ENCODE assay signal across 28 cellular contexts in genomic region chr12:53466640-53467039, GRCh38. TPM values are rescaled to one million over a fixed set of nuclear protein-coding genes. Genes with fewer than 3 reads are reported as not detected.
DNase-seq lines count a peak whose midpoint lies in the region; ATAC-seq, FAIRE-seq and TF ChIP-seq lines count a peak whose summit lies in the region.
"Had no signal": no experiment of that assay in that cellular context is flagged by ENCODE, and none has a peak within 500 bp of the region (broad histone marks: within the 10 kb centered on the region; RNA-seq: fewer than 3 reads in every experiment).

No MANE protein-coding gene starts in this region.

- H3K9me3 Mint-ChIP-seq in astrocyte (ENCODE audit: unreplicated experiment) = no peaks in the 10 kb centered on the region
- H3K9me3 Mint-ChIP-seq in naive thymus-derived CD8-positive, alpha-beta T cell = no peaks in the 10 kb centered on the region
- H3K9me3 Mint-ChIP-seq: activated naive CD8-positive, alpha-beta T cell treated with anti-CD3 and anti-CD28 coated beads, Interleukin-2, amount 10 ng/mL, durations not matched to agents 7 days and 5 days; memory B cell; stimulated activated memory B cell treated with anti-CD40 and anti-IgM and Interleukin-4, amounts not matched to agents 10 μg/mL and 1 μg/mL and 100 μg/mL, for 72 hours had no signal

- 55 to 75% (median 64%) methylated on average over 4 of the region's 4 CpGs for WGBS in stomach, 5 donors

- CTCF ChIA-PET in HEK293 (lab: Yijun Ruan, JAX) = interaction anchor here (0.6 kb wide), 1 partner anchor 176 kb away, joined by 4 read pairs; no protein-coding TSS in a partner anchor

- peak overlapping the region; percentile 51 for H3K4me3 Mint-ChIP-seq in astrocyte (ENCODE audit: unreplicated experiment)
- no peak overlapping the region for H3K4me3 Mint-ChIP-seq in naive thymus-derived CD8-positive, alpha-beta T cell
- H3K4me3 Mint-ChIP-seq: activated naive CD8-positive, alpha-beta T cell treated with anti-CD3 and anti-CD28 coated beads, Interleukin-2, amount 10 ng/mL, durations not matched to agents 7 days and 5 days; memory B cell; stimulated activated memory B cell treated with anti-CD40 and anti-IgM and Interleukin-4, amounts not matched to agents 10 μg/mL and 1 μg/mL and 100 μg/mL, for 72 hours had no signal

- H3K36me3 ChIP-seq in HEK293 (ENCODE audit: control insufficient read depth in 2 of 2, insufficient read depth in 1 of 2, low read length in 2 of 2) (peaks cover 93 to 99% of the 10 kb centered on the region in 2 experiments), astrocyte (ENCODE audit: insufficient read depth, low read length) (peaks cover 89% of the 10 kb centered on the region), stomach (peaks cover 99 to 100% (median 100%) of the 10 kb centered on the region in 4 donors), ascending aorta (peaks cover 99 to 100% of the 10 kb centered on the region in 2 donors)

- no peaks in the 10 kb centered on the region for H3K27me3 Mint-ChIP-seq in astrocyte (ENCODE audit: low read depth, unreplicated experiment)
- no peaks in the 10 kb centered on the region for H3K27me3 Mint-ChIP-seq in naive thymus-derived CD8-positive, alpha-beta T cell
- H3K27me3 Mint-ChIP-seq: activated naive CD8-positive, alpha-beta T cell treated with anti-CD3 and anti-CD28 coated beads, Interleukin-2, amount 10 ng/mL, durations not matched to agents 7 days and 5 days; memory B cell; stimulated activated memory B cell treated with anti-CD40 and anti-IgM and Interleukin-4, amounts not matched to agents 10 μg/mL and 1 μg/mL and 100 μg/mL, for 72 hours had no signal

- intact Hi-C loops in stomach (cut with DNase I; ENCODE audit: low total_unique reads) = loop anchor here (10.0 kb wide), 1 partner anchor 48 kb away; no protein-coding TSS in a partner anchor
- intact Hi-C loops in ascending aorta (cut with DNase I) = no loop called here

- H3K27ac Mint-ChIP-seq in astrocyte (ENCODE audit: unreplicated experiment) = peak overlapping the region; percentile 62
- H3K27ac Mint-ChIP-seq in naive thymus-derived CD8-positive, alpha-beta T cell = peak overlapping the region in 6 of 10 donors; percentile 8 to 68 (median 34)
- H3K27ac Mint-ChIP-seq: activated naive CD8-positive, alpha-beta T cell treated with anti-CD3 and anti-CD28 coated beads, Interleukin-2, amount 10 ng/mL, durations not matched to agents 7 days and 5 days; memory B cell; stimulated activated memory B cell treated with anti-CD40 and anti-IgM and Interleukin-4, amounts not matched to agents 10 μg/mL and 1 μg/mL and 100 μg/mL, for 72 hours had no signal

- no peak for FAIRE-seq in astrocyte (lab: Jason Lieb, UNC)
- FAIRE-seq: D721Med, islet of Langerhans had no signal

- POLR2A ChIA-PET in HEK293 (lab: Yijun Ruan, JAX) = no interaction called here
- POLR2A ChIA-PET in naive thymus-derived CD8-positive, alpha-beta T cell (lab: Charles Lee) = no interaction called here

- H3K4me1 Mint-ChIP-seq in astrocyte (ENCODE audit: low read depth, unreplicated experiment) = peaks cover 39% of the 10 kb centered on the region
- H3K4me1 Mint-ChIP-seq in naive thymus-derived CD8-positive, alpha-beta T cell = peaks cover 15 to 54% (median 31%) of the 10 kb centered on the region in 4 donors

- H3K27ac ChIP-seq in HEK293 (ENCODE audit: extremely low read depth, low read depth, low read length) (no peak overlapping the region), astrocyte (ENCODE audit: low read depth, low read length) (no peak overlapping the region), stomach (peak overlapping the region in 1 of 5 donors; percentile 5), ascending aorta (no peak overlapping the region)
- H3K27ac ChIP-seq: 22Rv1, cardiac muscle cell had no signal

- DNase-seq in DMS53 (lab: John Stamatoyannopoulos, UW) (peak; percentile 28), DMS53 treated with DMSO at 0.1 percent for 48 hours (lab: John Stamatoyannopoulos, UW; ENCODE audit: unreplicated experiment) (no peak), astrocyte (ENCODE audit: low read depth) (no peak), stomach (no peak), ascending aorta (ENCODE audit: low spot score in 2 of 2) (no peak)
- no peak for DNase-seq in naive thymus-derived CD8-positive, alpha-beta T cell
- DNase-seq: activated CD4-positive, CD25-positive, alpha-beta regulatory T cell; activated CD8-positive, alpha-beta memory T cell treated with anti-CD3 and anti-CD28 coated beads, Interleukin-2, amount 50 U/mL, for 4 hours; activated naive CD8-positive, alpha-beta T cell treated with anti-CD3 and anti-CD28 coated beads, Interleukin-2, amount 10 ng/mL, durations not matched to agents 7 days and 5 days; GF-D8; heart right ventricle; NCI-H146; NCI-H446; SIG-M5; stimulated activated CD4-positive, alpha-beta T cell treated with anti-CD3 and anti-CD28 coated beads, Interleukin-12 subunit alpha, Interleukin-12 subunit beta, amount 100 ng/mL, for 4 hours; T-helper 2 cell; trophoblast cell had no signal

- H3K9me3 ChIP-seq in HEK293 (ENCODE audit: control insufficient read depth, insufficient read depth, low read depth, low read length) (no peaks in the 10 kb centered on the region), astrocyte (ENCODE audit: insufficient read depth, low read depth, low read length) (no peaks in the 10 kb centered on the region), stomach (no peaks in the 10 kb centered on the region), ascending aorta (no peaks in the 10 kb centered on the region)
- H3K9me3 ChIP-seq: heart right ventricle had no signal

- no peak for ATAC-seq in naive thymus-derived CD8-positive, alpha-beta T cell
- ATAC-seq in GM21390 (IDR thresholded peaks at IDR 0.05; ENCODE audit: unreplicated experiment) = no peak
- ATAC-seq: HCT116; stimulated activated memory B cell treated with anti-CD40 and anti-IgM and Interleukin-4, amounts not matched to agents 10 μg/mL and 1 μg/mL and 100 μg/mL, for 72 hours had no signal

- no peak for TF ChIP-seq EP300 in stomach (IDR thresholded peaks at IDR 0.05)

- TF ChIP-seq CTCF in HEK293 (tag by site-specific recombination; IDR thresholded peaks at IDR 0.05) = no peak
- TF ChIP-seq CTCF in astrocyte (IDR thresholded peaks at IDR 0.05; ENCODE audit: insufficient read depth, low read depth, low read length) = no peak
- TF ChIP-seq CTCF in stomach (IDR thresholded peaks at IDR 0.05) = no peak
- TF ChIP-seq CTCF in ascending aorta (IDR thresholded peaks at IDR 0.05) = no peak

- H3K27me3 ChIP-seq in astrocyte (ENCODE audit: insufficient read depth, low read length) = no peaks in the 10 kb centered on the region
- no peaks in the 10 kb centered on the region for H3K27me3 ChIP-seq in stomach
- no peaks in the 10 kb centered on the region for H3K27me3 ChIP-seq in ascending aorta
- H3K27me3 ChIP-seq: cardiac muscle cell, heart right ventricle had no signal

- H3K36me3 Mint-ChIP-seq in astrocyte (ENCODE audit: low read depth, unreplicated experiment) = peaks cover 36% of the 10 kb centered on the region
- peaks cover 5 to 99% (median 29%) of the 10 kb centered on the region in 3 donors for H3K36me3 Mint-ChIP-seq in naive thymus-derived CD8-positive, alpha-beta T cell

- H2AFZ ChIP-seq in astrocyte (ENCODE audit: low read depth, low read length) = no peak overlapping the region

- H3K4me2 ChIP-seq in astrocyte (ENCODE audit: low read length) = no peak overlapping the region

- H3K79me2 ChIP-seq in astrocyte (ENCODE audit: insufficient read depth, low read length) = peaks cover 94% of the 10 kb centered on the region

- H3K9ac ChIP-seq in astrocyte (ENCODE audit: low read length) = peak overlapping the region; percentile 2

- H3K4me1 ChIP-seq in HEK293 (ENCODE audit: control insufficient read depth, insufficient read depth, low read length) = no peaks in the 10 kb centered on the region
- no peaks in the 10 kb centered on the region for H3K4me1 ChIP-seq in astrocyte (ENCODE audit: insufficient read depth, low read length)
- H3K4me1 ChIP-seq in stomach = peaks cover 3 to 74% (median 34%) of the 10 kb centered on the region in 4 donors
- no peaks in the 10 kb centered on the region for H3K4me1 ChIP-seq in ascending aorta

- TF ChIP-seq POLR2A in stomach (IDR thresholded peaks at IDR 0.05) = no peak

- peaks cover 95% of the 10 kb centered on the region for H4K20me1 ChIP-seq in astrocyte (ENCODE audit: insufficient read depth, low read length)

- H3K4me3 ChIP-seq in HEK293 (ENCODE audit: low read depth, low read length) (no peak overlapping the region), astrocyte (ENCODE audit: insufficient read depth, low read depth, low read length) (no peak overlapping the region), stomach (no peak overlapping the region), ascending aorta (no peak overlapping the region)
- H3K4me3 ChIP-seq: cardiac muscle cell, heart right ventricle had no signal

TF ChIP-seq in HEK293, 187 proteins besides CTCF, POLR2A, EP300 and RAD21 (continues in another document):
- TF ChIP-seq ZNF585B (tag by site-specific recombination; IDR thresholded peaks at IDR 0.05) (no peak), SCRT1 (tag by site-specific recombination; IDR thresholded peaks at IDR 0.05; ENCODE audit: borderline replicate concordance) (peak; percentile 69)

RNA-seq across cellular contexts. Expression of gene PCBP2, which starts 14.7 kb away (rescaled TPM):
- 708 and 733 TPM in 2 replicates for total RNA-seq in astrocyte
- 100 to 1,000 TPM; 858 to 917 TPM for total RNA-seq in naive thymus-derived CD8-positive, alpha-beta T cell
- polyA plus RNA-seq in naive thymus-derived CD8-positive, alpha-beta T cell = 100 to 1,000 TPM; 143 to 157 (median 152) TPM
- total RNA-seq in stomach = 100 to 1,000 TPM; 109 to 509 (median 431) TPM
- 100 to 1,000 TPM; 407 to 714 (median 486) TPM for polyA plus RNA-seq in stomach
- 354 TPM for total RNA-seq in ascending aorta

RNA-seq across cellular contexts. Expression of gene PRR13, which starts 25.1 kb away (rescaled TPM):
- total RNA-seq in astrocyte = 159 and 190 TPM in 2 replicates
- total RNA-seq in naive thymus-derived CD8-positive, alpha-beta T cell = 100 to 1,000 TPM; 215 to 217 TPM
- 100 to 1,000 TPM; 513 to 535 (median 534) TPM for polyA plus RNA-seq in naive thymus-derived CD8-positive, alpha-beta T cell
- 100 to 1,000 TPM in 3 of 5 donors, 10 to 100 TPM in 2; 44.3 to 194 (median 105) TPM for total RNA-seq in stomach
- 100 to 1,000 TPM; 194 to 437 (median 306) TPM for polyA plus RNA-seq in stomach
- total RNA-seq in ascending aorta = 20.6 TPM

RNA-seq across cellular contexts. Expression of gene MAP3K12, which starts 32.6 kb away (rescaled TPM):
- total RNA-seq in astrocyte (11.1 and 13.1 TPM in 2 replicates), stomach (100 to 1,000 TPM in 1 of 5 donors, 10 to 100 TPM in 4; 13.2 to 279 (median 43.3) TPM), ascending aorta (20.8 TPM)
- total RNA-seq in naive thymus-derived CD8-positive, alpha-beta T cell = 10 to 100 TPM; 17.2 to 23.8 TPM
- polyA plus RNA-seq in naive thymus-derived CD8-positive, alpha-beta T cell = 1 to 10 TPM; 2.4 to 3.9 (median 3.4) TPM
- polyA plus RNA-seq in stomach = 1 to 10 TPM; 5.4 to 9.8 (median 6.0) TPM

RNA-seq across cellular contexts. Expression of gene TARBP2, which starts 34.4 kb away (rescaled TPM):
- 40.4 and 51.1 TPM in 2 replicates for total RNA-seq in astrocyte
- total RNA-seq in naive thymus-derived CD8-positive, alpha-beta T cell = 10 to 100 TPM; 45.2 to 46.1 TPM
- polyA plus RNA-seq in naive thymus-derived CD8-positive, alpha-beta T cell = 10 to 100 TPM; 27.0 to 32.1 (median 27.9) TPM
- 10 to 100 TPM in 4 of 5 donors, not detected in 1; 24.0 to 36.5 (median 32.0) TPM for total RNA-seq in stomach
- 10 to 100 TPM; 22.6 to 32.7 (median 27.4) TPM for polyA plus RNA-seq in stomach
- 32.9 TPM for total RNA-seq in ascending aorta

RNA-seq across cellular contexts. Expression of gene NPFF, which starts 40.6 kb away (rescaled TPM):
- 0.82 TPM in 1 of 2 replicates, not detected in the other for total RNA-seq in astrocyte
- not detected for total RNA-seq in naive thymus-derived CD8-positive, alpha-beta T cell
- not detected for polyA plus RNA-seq in naive thymus-derived CD8-positive, alpha-beta T cell
- total RNA-seq in stomach = not detected
- not detected for polyA plus RNA-seq in stomach
- total RNA-seq in ascending aorta = 2.8 TPM
- total RNA-seq: activated naive CD8-positive, alpha-beta T cell treated with anti-CD3 and anti-CD28 coated beads, Interleukin-2, amount 10 ng/mL, durations not matched to agents 7 days and 5 days; cardiac muscle cell; heart right ventricle had no signal
- polyA plus RNA-seq: BJ, cardiac muscle cell, heart right ventricle, neural cell had no signal
